In the genomic region with DNA sequence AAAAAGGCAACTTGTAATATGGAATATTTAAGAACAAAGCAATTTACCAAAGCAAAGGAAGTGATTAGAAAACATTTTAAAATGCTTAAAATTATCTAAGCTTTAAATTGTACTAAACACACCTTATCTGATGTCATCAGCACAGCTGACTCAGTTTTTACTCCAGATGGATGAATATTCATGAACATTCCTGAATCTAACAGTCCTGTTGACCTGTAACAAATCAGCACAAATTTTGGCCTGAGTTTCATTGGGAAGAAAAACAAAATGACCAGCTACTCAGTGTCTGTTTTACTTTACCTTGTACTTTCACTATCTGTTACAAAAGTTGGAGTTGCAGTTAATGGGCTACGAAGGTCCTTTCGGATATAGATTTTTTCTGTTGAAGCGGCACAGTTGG, we compare ENCODE assay signal across 35 cellular contexts.
"Had no signal": no experiment of that assay in that cellular context is flagged by ENCODE, and none has a peak within 500 bp of the region (broad histone marks: within the 10 kb centered on the region; RNA-seq: fewer than 3 reads in every experiment).

No MANE protein-coding gene starts in this region.

- H3K4me3 ChIP-seq: coronary artery, dorsolateral prefrontal cortex, esophagus muscularis mucosa, gastrocnemius medialis, heart left ventricle had no signal

- H3K27ac Mint-ChIP-seq: activated B cell treated with CpG ODN at 0.5 μM for 24 hours; activated CD8-positive, alpha-beta T cell treated with anti-CD3 and anti-CD28 coated beads for 36 hours; activated naive CD8-positive, alpha-beta T cell; activated T-helper 17 cell treated with anti-CD3 and anti-CD28 coated beads, Interleukin-2, amount 50 U/mL, for 72 hours; dendritic cell treated with granulocyte-macrophage colony-stimulating factor and Interleukin-4, amounts not matched to agents 40 ng/mL and 50 ng/mL, for 4 days; endodermal cell; T-helper 17 cell; T-helper 2 cell treated with Interferon-gamma antibody and Interleukin-4, amounts not matched to agents 5 μg/mL and 100 μg/mL, for 36 hours had no signal

- H3K9me3 ChIP-seq: esophagus muscularis mucosa, gastrocnemius medialis, heart left ventricle had no signal

- H3K4me1 ChIP-seq: foreskin keratinocyte, gastrocnemius medialis, heart left ventricle had no signal

- H3K9me3 Mint-ChIP-seq: activated B cell treated with CpG ODN at 0.5 μM for 24 hours; activated CD8-positive, alpha-beta T cell treated with anti-CD3 and anti-CD28 coated beads for 36 hours; activated T-cell treated with anti-CD3 and anti-CD28 coated beads, Interleukin-2, amount 50 U/mL, for 4 hours; activated T-helper 17 cell treated with anti-CD3 and anti-CD28 coated beads, Interleukin-2, amount 50 U/mL, for 72 hours; central memory CD8-positive, alpha-beta T cell; dendritic cell treated with granulocyte-macrophage colony-stimulating factor and Interleukin-4, amounts not matched to agents 40 ng/mL and 50 ng/mL, for 4 days; endodermal cell; T-helper 2 cell treated with Interferon-gamma antibody and Interleukin-4, amounts not matched to agents 5 μg/mL and 100 μg/mL, for 36 hours had no signal

- H3K4me3 Mint-ChIP-seq: activated B cell treated with CpG ODN at 0.5 μM for 24 hours; activated CD8-positive, alpha-beta T cell treated with anti-CD3 and anti-CD28 coated beads for 36 hours; activated naive CD8-positive, alpha-beta T cell; activated T-cell treated with anti-CD3 and anti-CD28 coated beads, Interleukin-2, amount 50 U/mL, for 4 hours; activated T-helper 17 cell treated with anti-CD3 and anti-CD28 coated beads, Interleukin-2, amount 50 U/mL, for 72 hours; central memory CD8-positive, alpha-beta T cell; dendritic cell treated with granulocyte-macrophage colony-stimulating factor and Interleukin-4, amounts not matched to agents 40 ng/mL and 50 ng/mL, for 4 days; endodermal cell; T-helper 17 cell; T-helper 2 cell treated with Interferon-gamma antibody and Interleukin-4, amounts not matched to agents 5 μg/mL and 100 μg/mL, for 36 hours had no signal

- FAIRE-seq: bronchial epithelial cell had no signal

- H3K4me1 Mint-ChIP-seq: activated B cell treated with CpG ODN at 0.5 μM for 24 hours; activated T-helper 17 cell treated with anti-CD3 and anti-CD28 coated beads, Interleukin-2, amount 50 U/mL, for 72 hours; central memory CD8-positive, alpha-beta T cell had no signal

- H3K27ac ChIP-seq: brain microvascular endothelial cell, coronary artery, dorsolateral prefrontal cortex, esophagus muscularis mucosa, foreskin keratinocyte, gastrocnemius medialis, heart left ventricle, WERI-Rb-1 had no signal

- ATAC-seq: activated CD4-positive, CD25-positive, alpha-beta regulatory T cell treated with anti-CD3 and anti-CD28 coated beads, Interleukin-2, amount 50 U/mL, for 24 hours; activated CD8-positive, alpha-beta T cell treated with anti-CD3 and anti-CD28 coated beads for 36 hours; activated T-cell treated with anti-CD3 and anti-CD28 coated beads, Interleukin-2, amount 50 U/mL, for 4 hours; activated T-helper 17 cell treated with anti-CD3 and anti-CD28 coated beads, Interleukin-2, amount 50 U/mL, for 72 hours; foreskin keratinocyte; gastrocnemius medialis; heart left ventricle; T-helper 17 cell had no signal

- DNase-seq: activated B cell treated with CpG ODN at 0.5 μM for 24 hours; activated CD4-positive, alpha-beta T cell treated with anti-CD3 and anti-CD28 coated beads for 48 hours; activated CD4-positive, alpha-beta T cell treated with anti-CD3 and anti-CD28 coated beads, Interleukin-2, amount 50 U/mL, for 1 hour; activated CD4-positive, alpha-beta T cell treated with anti-CD3 and anti-CD28 coated beads, Interleukin-2, amount 50 U/mL, for 48 hours; activated CD8-positive, alpha-beta memory T cell treated with anti-CD3 and anti-CD28 coated beads for 24 hours; activated CD8-positive, alpha-beta T cell treated with anti-CD3 and anti-CD28 coated beads for 36 hours; activated effector memory CD4-positive, alpha-beta T cell treated with Interleukin-2 at 50 U/mL for 16 hours; activated gamma-delta T cell treated with Interleukin-2 at 50 U/mL for 16 hours; activated naive CD4-positive, alpha-beta T cell treated with anti-CD3 and anti-CD28 coated beads, Interleukin-2, amount 50 U/mL, for 16 hours; activated naive CD4-positive, alpha-beta T cell treated with Interleukin-2 at 50 U/mL for 16 hours; activated T-cell treated with anti-CD3 and anti-CD28 coated beads, Interleukin-2, amount 50 U/mL, for 4 hours; amniotic stem cell; anterior cingulate cortex; brain microvascular endothelial cell; dorsolateral prefrontal cortex; effector memory CD4-positive, alpha-beta T cell; endodermal cell; erythroblast; foreskin keratinocyte; gastrocnemius medialis; glutamatergic neuron; heart left ventricle; T-helper 1 cell; T-helper 17 cell; T1000; WERI-Rb-1 had no signal

- H3K27me3 ChIP-seq: brain microvascular endothelial cell, dorsolateral prefrontal cortex, esophagus muscularis mucosa, foreskin keratinocyte, gastrocnemius medialis, heart left ventricle had no signal

- H3K27me3 Mint-ChIP-seq: activated B cell treated with CpG ODN at 0.5 μM for 24 hours; activated CD8-positive, alpha-beta T cell treated with anti-CD3 and anti-CD28 coated beads for 36 hours; activated naive CD8-positive, alpha-beta T cell; activated T-helper 17 cell treated with anti-CD3 and anti-CD28 coated beads, Interleukin-2, amount 50 U/mL, for 72 hours; central memory CD8-positive, alpha-beta T cell; dendritic cell treated with granulocyte-macrophage colony-stimulating factor and Interleukin-4, amounts not matched to agents 40 ng/mL and 50 ng/mL, for 4 days; T-helper 17 cell had no signal
